22 cellular contexts compared by ENCODE assay signal in the genomic region with DNA sequence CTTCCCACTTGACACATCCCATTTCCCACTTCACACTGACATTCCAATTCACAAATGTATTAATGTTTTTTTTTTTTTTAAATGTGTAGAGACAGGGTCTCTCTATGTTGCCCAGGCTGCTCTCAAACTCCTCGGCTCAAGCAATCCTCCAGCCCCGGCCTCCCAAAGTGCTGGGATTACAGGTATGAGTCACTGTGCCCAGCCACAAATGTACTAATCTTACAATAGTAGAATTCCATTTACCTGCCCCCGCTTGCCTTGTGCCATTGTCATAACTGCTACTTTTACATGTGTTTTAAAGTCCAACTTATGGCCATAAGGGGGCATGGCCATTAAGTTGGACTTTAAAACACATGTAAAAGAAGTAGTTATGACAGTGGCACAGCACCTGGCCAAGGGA. TPM values are rescaled to one million over a fixed set of nuclear protein-coding genes. Genes with fewer than 3 reads are reported as not detected.
A peak's percentile ranks its signal among the peaks of the same experiment; 100 is the strongest.
DNase-seq lines count a peak whose midpoint lies in the region; ATAC-seq, FAIRE-seq and TF ChIP-seq lines count a peak whose summit lies in the region.
"Had no signal": no experiment of that assay in that cellular context is flagged by ENCODE, and none has a peak within 500 bp of the region (broad histone marks: within the 10 kb centered on the region; RNA-seq: fewer than 3 reads in every experiment).

No MANE protein-coding gene starts in this region.

- H3K4me3 ChIP-seq in mammary epithelial cell (replicated peaks in 1 of 3; ENCODE audit: insufficient read depth in 1 of 3, low read depth in 2 of 3, low read length in 3 of 3) (no peak overlapping the region), keratinocyte (ENCODE audit: control insufficient read depth in 2 of 3, extremely low read depth in 1 of 3, insufficient read depth in 2 of 3, low read depth in 1 of 3, low read length in 3 of 3) (no peak overlapping the region), right atrium auricular region (no peak overlapping the region)
- H3K4me3 ChIP-seq: GM23338, SK-N-MC had no signal

- H3K4me1 ChIP-seq in mammary epithelial cell (ENCODE audit: insufficient read depth, low read length) (peaks cover 71% of the 10 kb centered on the region), keratinocyte (ENCODE audit: control insufficient read depth, extremely low read depth, insufficient read depth, low read length) (peaks cover 68% of the 10 kb centered on the region), right atrium auricular region (peaks cover 0 to 25% of the 10 kb centered on the region in 2 donors)
- H3K4me1 ChIP-seq: Caco-2 had no signal

- CTCF ChIA-PET in mammary epithelial cell (lab: Charles Lee; ENCODE audit: low non-redundant PET) = no interaction called here

- no peaks in the 10 kb centered on the region for H4K20me1 ChIP-seq in mammary epithelial cell (ENCODE audit: insufficient read depth, low read length)
- no peaks in the 10 kb centered on the region for H4K20me1 ChIP-seq in keratinocyte (ENCODE audit: control insufficient read depth, extremely low read depth, insufficient read depth, low read length)

- TF ChIP-seq CTCF in mammary epithelial cell (conservative IDR thresholded peaks at IDR 0.05 in 1 of 2, IDR thresholded peaks at IDR 0.05 in 1 of 2; ENCODE audit: extremely low read depth in 1 of 2, insufficient read depth in 1 of 2, low read depth in 1 of 2, low read length in 2 of 2) (no peak), keratinocyte (optimal IDR thresholded peaks at IDR 0.05 in 1 of 3, IDR thresholded peaks at IDR 0.05 in 1 of 3, conservative IDR thresholded peaks at IDR 0.05 in 1 of 3; ENCODE audit: extremely low read depth in 1 of 3, insufficient read depth in 2 of 3, low read length in 3 of 3) (no peak), right atrium auricular region (IDR thresholded peaks at IDR 0.05) (no peak)

- H3K36me3 ChIP-seq in mammary epithelial cell (ENCODE audit: insufficient read depth, low read length) = no peaks in the 10 kb centered on the region
- H3K36me3 ChIP-seq in keratinocyte (ENCODE audit: control insufficient read depth in 2 of 2, extremely low read depth in 1 of 2, insufficient read depth in 2 of 2, low read length in 2 of 2) = no peaks in the 10 kb centered on the region
- no peaks in the 10 kb centered on the region for H3K36me3 ChIP-seq in right atrium auricular region

- H3K79me2 ChIP-seq in mammary epithelial cell (ENCODE audit: insufficient read depth, low read length) (peaks cover 80% of the 10 kb centered on the region), keratinocyte (ENCODE audit: control insufficient read depth, insufficient read depth, low read length) (no peaks in the 10 kb centered on the region)

- dilution Hi-C loops in mammary epithelial cell (cut with HindIII; ENCODE audit: low sequenced_read_pairs) = no loop called here
- dilution Hi-C loops in keratinocyte (cut with MboI; ENCODE audit: extremely low pct_ligation_motif_present, low sequenced_read_pairs) = no loop called here

- WGBS in mammary epithelial cell (ENCODE audit: low coverage, missing lambda C conversion rate) = 20% methylated on average over 3 of the region's 3 CpGs

- H3K27ac ChIP-seq in mammary epithelial cell (ENCODE audit: insufficient read depth, low read depth, low read length) = peak overlapping the region; percentile 33
- peak overlapping the region; percentile 54 for H3K27ac ChIP-seq in keratinocyte (ENCODE audit: control insufficient read depth, insufficient read depth, low read length)
- H3K27ac ChIP-seq in right atrium auricular region = no peak overlapping the region
- H3K27ac ChIP-seq: C4-2B, KMS-11, SK-N-MC had no signal

- H3K9ac ChIP-seq in mammary epithelial cell (ENCODE audit: insufficient read depth, low read length) (no peak overlapping the region), keratinocyte (ENCODE audit: control insufficient read depth, extremely low read depth, insufficient read depth, low read length) (no peak overlapping the region)
- H3K9ac ChIP-seq: KMS-11 had no signal

- H3K27me3 ChIP-seq in mammary epithelial cell (ENCODE audit: insufficient read depth, low read length) (no peaks in the 10 kb centered on the region), keratinocyte (ENCODE audit: control insufficient read depth, extremely low read depth, insufficient read depth, low read length) (no peaks in the 10 kb centered on the region), right atrium auricular region (no peaks in the 10 kb centered on the region)

- ATAC-seq in Right ventricle myocardium superior (ENCODE audit: poor library complexity) (no peak), GM18867 (IDR thresholded peaks at IDR 0.05; ENCODE audit: unreplicated experiment) (no peak)
- ATAC-seq: GM23338 had no signal

- H3K9me1 ChIP-seq in keratinocyte (ENCODE audit: control insufficient read depth, extremely low read depth, insufficient read depth, low read length) = no peaks in the 10 kb centered on the region

- no TSS peak for BruUV-seq in mammary epithelial cell (replicated peaks; lab: Mats Ljungman, UMichigan)

- in situ Hi-C loops in mammary epithelial cell (cut with MboI; ENCODE audit: low sequenced_read_pairs in 2 of 2) = no loop called here

- intact Hi-C loops in cardiac septum (cut with DNase I) = no loop called here
- intact Hi-C loops in Right ventricle myocardium superior (cut with DNase I) = no loop called here
- intact Hi-C loops in mammary epithelial cell (cut with micrococcal nuclease) = no loop called here

- FAIRE-seq in keratinocyte (lab: Jason Lieb, UNC) = no peak
- FAIRE-seq: G401.6, GM12892 had no signal

- H2AFZ ChIP-seq in mammary epithelial cell (ENCODE audit: low read depth, low read length) = no peak overlapping the region
- no peak overlapping the region for H2AFZ ChIP-seq in keratinocyte (ENCODE audit: control insufficient read depth, low read length)
- H2AFZ ChIP-seq: GM23338 had no signal

- H3K4me2 ChIP-seq in mammary epithelial cell (ENCODE audit: insufficient read depth, low read depth, low read length) = peak overlapping the region; percentile 15
- H3K4me2 ChIP-seq in keratinocyte (ENCODE audit: control insufficient read depth, extremely low read depth, insufficient read depth, low read depth, low read length) = no peak overlapping the region
- H3K4me2 ChIP-seq: GM23338, KMS-11 had no signal

- no peaks in the 10 kb centered on the region for H3K9me3 ChIP-seq in mammary epithelial cell (replicated peaks; ENCODE audit: insufficient read depth, low read length)
- H3K9me3 ChIP-seq in keratinocyte (ENCODE audit: control insufficient read depth, low read depth, low read length) = no peaks in the 10 kb centered on the region
- H3K9me3 ChIP-seq in right atrium auricular region = no peaks in the 10 kb centered on the region
- H3K9me3 ChIP-seq: Caco-2 had no signal

- peak; percentile 3 for DNase-seq in cardiac septum (ENCODE audit: low spot score)
- DNase-seq in Right ventricle myocardium superior = no peak
- DNase-seq in mammary epithelial cell = peak; percentile 69
- no peak for DNase-seq in keratinocyte (ENCODE audit: low read depth, low spot score)
- DNase-seq in HuH-7 (ENCODE audit: low spot score) = no peak
- DNase-seq in right atrium auricular region (ENCODE audit: low spot score) = no peak
- DNase-seq in DMS79 (lab: John Stamatoyannopoulos, UW) = no peak
- DNase-seq: 8988T; Caco-2; DMS53; MV-4-11; NCI-H1417 treated with DMSO at 0.1 percent for 48 hours; NCI-H2029 treated with DMSO at 0.1 percent for 48 hours; NCI-H69; NK-92 treated with Interleukin-12 subunit alpha and Interleukin-12 subunit beta, amount 100 ng/mL, for 24 hours had no signal

RNA-seq across cellular contexts. Expression of a gene that starts 4.6 kb away (rescaled TPM):
- total RNA-seq in cardiac septum = 1.2 TPM
- 1.2 TPM for total RNA-seq in Right ventricle myocardium superior
- total RNA-seq in mammary epithelial cell = 10 to 100 TPM; 64.0 to 83.9 TPM
- polyA plus RNA-seq in mammary epithelial cell = 51.7 TPM
- 64.9 TPM for polyA minus RNA-seq in mammary epithelial cell
- polyA plus RNA-seq in keratinocyte = 13.7 to 43.5 TPM (median 21.3 TPM) in 3 replicates
- 11.1 TPM for polyA plus RNA-seq in keratinocyte (2011; ENCODE audit: low read depth)
- 26.2 and 27.8 TPM in 2 replicates for polyA plus RNA-seq in keratinocyte (2011; cell fraction: cytosol; rRNA removed)
- 31.1 and 34.2 TPM in 2 replicates for polyA plus RNA-seq in keratinocyte (2011; cell fraction: nucleus; rRNA removed)
- 12.5 and 33.7 TPM in 2 replicates for polyA plus RNA-seq in keratinocyte (2012; ENCODE audit: low replicate concordance)
- 15.4 to 22.9 TPM (median 19.7 TPM) in 3 replicates for polyA minus RNA-seq in keratinocyte
- polyA minus RNA-seq in keratinocyte (2011; cell fraction: cytosol; rRNA and poly(A)+ RNA removed) = 30.5 TPM
- 16.4 and 28.5 TPM in 2 replicates for polyA minus RNA-seq in keratinocyte (2011; cell fraction: nucleus; rRNA and poly(A)+ RNA removed)
- 10 to 100 TPM; 10.5 to 14.9 TPM for total RNA-seq in right atrium auricular region
- total RNA-seq: Caco-2, GM23338 had no signal
- polyA plus RNA-seq: GM23338 had no signal

RNA-seq across cellular contexts. Expression of a gene that starts 18.5 kb away (rescaled TPM):
- total RNA-seq in cardiac septum (140 TPM), Right ventricle myocardium superior (94.8 TPM), mammary epithelial cell (100 to 1,000 TPM in 1 of 2 donors, 10 to 100 TPM in 1; 67.2 to 270 TPM), right atrium auricular region (10 to 100 TPM; 25.7 to 31.7 TPM)
- polyA plus RNA-seq in mammary epithelial cell (26.0 TPM), keratinocyte (30.8 to 101 TPM (median 57.1 TPM) in 3 replicates)
- polyA minus RNA-seq in mammary epithelial cell (170 TPM), keratinocyte (35.9 to 87.8 TPM (median 52.5 TPM) in 3 replicates)
- polyA plus RNA-seq in keratinocyte (2011; ENCODE audit: low read depth) = 70.6 TPM
- 51.2 and 73.6 TPM in 2 replicates for polyA plus RNA-seq in keratinocyte (2011; cell fraction: cytosol; rRNA removed)
- 129 and 135 TPM in 2 replicates for polyA plus RNA-seq in keratinocyte (2011; cell fraction: nucleus; rRNA removed)
- polyA plus RNA-seq in keratinocyte (2012; ENCODE audit: low replicate concordance) = 73.0 and 224 TPM in 2 replicates
- polyA minus RNA-seq in keratinocyte (2011; cell fraction: cytosol; rRNA and poly(A)+ RNA removed) = 35.7 TPM
- polyA minus RNA-seq in keratinocyte (2011; cell fraction: nucleus; rRNA and poly(A)+ RNA removed) = 65.9 and 122 TPM in 2 replicates

RNA-seq across cellular contexts. Expression of a gene that starts 30.1 kb away (rescaled TPM):
- not detected for total RNA-seq in cardiac septum
- not detected for total RNA-seq in Right ventricle myocardium superior
- not detected for total RNA-seq in mammary epithelial cell
- not detected for polyA plus RNA-seq in mammary epithelial cell
- polyA minus RNA-seq in mammary epithelial cell = not detected
- not detected in 3 replicates for polyA plus RNA-seq in keratinocyte
- not detected for polyA plus RNA-seq in keratinocyte (2011; ENCODE audit: low read depth)
- polyA plus RNA-seq in keratinocyte (2011; cell fraction: cytosol; rRNA removed) = not detected in 2 replicates
- polyA plus RNA-seq in keratinocyte (2011; cell fraction: nucleus; rRNA removed) = not detected in 2 replicates
- not detected in 2 replicates for polyA plus RNA-seq in keratinocyte (2012; ENCODE audit: low replicate concordance)
- polyA minus RNA-seq in keratinocyte = not detected in 3 replicates
- polyA minus RNA-seq in keratinocyte (2011; cell fraction: cytosol; rRNA and poly(A)+ RNA removed) = not detected
- polyA minus RNA-seq in keratinocyte (2011; cell fraction: nucleus; rRNA and poly(A)+ RNA removed) = not detected in 2 replicates
- total RNA-seq in right atrium auricular region = not detected
- total RNA-seq: Caco-2 had no signal

RNA-seq across cellular contexts. Expression of a gene that starts 37.8 kb away (rescaled TPM):
- 0.08 TPM for total RNA-seq in cardiac septum
- 0.11 TPM for total RNA-seq in Right ventricle myocardium superior
- total RNA-seq in mammary epithelial cell = under 1 TPM in 1 of 2 donors, not detected in 1; 0.24 TPM
- 0.07 TPM for polyA plus RNA-seq in mammary epithelial cell
- polyA minus RNA-seq in mammary epithelial cell = 0.31 TPM
- polyA plus RNA-seq in keratinocyte = 0.02 to 0.05 TPM (median 0.05 TPM) in 3 replicates
- polyA plus RNA-seq in keratinocyte (2011; ENCODE audit: low read depth) = not detected
- polyA plus RNA-seq in keratinocyte (2011; cell fraction: cytosol; rRNA removed) = 0.05 TPM in 1 of 2 replicates, not detected in the other
- polyA plus RNA-seq in keratinocyte (2011; cell fraction: nucleus; rRNA removed) = 0.14 TPM in 1 of 2 replicates, not detected in the other
- polyA plus RNA-seq in keratinocyte (2012; ENCODE audit: low replicate concordance) = 0.05 TPM in 1 of 2 replicates, not detected in the other
- not detected in 3 replicates for polyA minus RNA-seq in keratinocyte
- polyA minus RNA-seq in keratinocyte (2011; cell fraction: cytosol; rRNA and poly(A)+ RNA removed) = not detected
- not detected in 2 replicates for polyA minus RNA-seq in keratinocyte (2011; cell fraction: nucleus; rRNA and poly(A)+ RNA removed)
- not detected for total RNA-seq in right atrium auricular region
- total RNA-seq: Caco-2, GM23338 had no signal

RNA-seq across cellular contexts. Expression of a gene that starts 59.4 kb away (rescaled TPM):
- 22.0 TPM for total RNA-seq in cardiac septum
- total RNA-seq in Right ventricle myocardium superior = 22.3 TPM
- total RNA-seq in mammary epithelial cell = under 1 TPM; 0.19 to 0.67 TPM
- polyA plus RNA-seq in mammary epithelial cell = 0.07 TPM
- not detected for polyA minus RNA-seq in mammary epithelial cell
- 0.07 to 0.32 TPM (median 0.30 TPM) in 3 replicates for polyA plus RNA-seq in keratinocyte
- not detected for polyA plus RNA-seq in keratinocyte (2011; ENCODE audit: low read depth)
- polyA plus RNA-seq in keratinocyte (2011; cell fraction: cytosol; rRNA removed) = 0.16 and 0.34 TPM in 2 replicates
- polyA plus RNA-seq in keratinocyte (2011; cell fraction: nucleus; rRNA removed) = 0.13 and 0.31 TPM in 2 replicates
- polyA plus RNA-seq in keratinocyte (2012; ENCODE audit: low replicate concordance) = 0.07 and 0.13 TPM in 2 replicates
- polyA minus RNA-seq in keratinocyte = 0.32 to 0.96 TPM in 2 of 3 replicates, not detected in the other
- polyA minus RNA-seq in keratinocyte (2011; cell fraction: cytosol; rRNA and poly(A)+ RNA removed) = not detected
- 0.21 and 1.6 TPM in 2 replicates for polyA minus RNA-seq in keratinocyte (2011; cell fraction: nucleus; rRNA and poly(A)+ RNA removed)
- 10 to 100 TPM; 39.2 to 61.9 TPM for total RNA-seq in right atrium auricular region

Comparison
In these comparisons a context has a peak if more than half of its experiments do, and no peak if none do; other contexts are left out.
1. DNase-seq: peak in cardiac septum (single experiment) and mammary epithelial cell (single experiment); none in Right ventricle myocardium superior (single experiment), keratinocyte (single experiment), HuH-7 (single experiment), right atrium auricular region (single experiment) and DMS79 (single experiment).
2. H3K27ac ChIP-seq: peak in mammary epithelial cell (single experiment) and keratinocyte (single experiment); none in right atrium auricular region (0 of 2).
3. RNA of a gene that starts 4.6 kb away (total RNA-seq): 64.0 to 83.9 TPM in mammary epithelial cell; 10.5 to 14.9 TPM in right atrium auricular region, 1.2 TPM in cardiac septum (single experiment) and 1.2 TPM in Right ventricle myocardium superior (single experiment); every median in the first group is over 4 times any median in the second.